10 cellular contexts compared by ENCODE assay signal in the genomic region with DNA sequence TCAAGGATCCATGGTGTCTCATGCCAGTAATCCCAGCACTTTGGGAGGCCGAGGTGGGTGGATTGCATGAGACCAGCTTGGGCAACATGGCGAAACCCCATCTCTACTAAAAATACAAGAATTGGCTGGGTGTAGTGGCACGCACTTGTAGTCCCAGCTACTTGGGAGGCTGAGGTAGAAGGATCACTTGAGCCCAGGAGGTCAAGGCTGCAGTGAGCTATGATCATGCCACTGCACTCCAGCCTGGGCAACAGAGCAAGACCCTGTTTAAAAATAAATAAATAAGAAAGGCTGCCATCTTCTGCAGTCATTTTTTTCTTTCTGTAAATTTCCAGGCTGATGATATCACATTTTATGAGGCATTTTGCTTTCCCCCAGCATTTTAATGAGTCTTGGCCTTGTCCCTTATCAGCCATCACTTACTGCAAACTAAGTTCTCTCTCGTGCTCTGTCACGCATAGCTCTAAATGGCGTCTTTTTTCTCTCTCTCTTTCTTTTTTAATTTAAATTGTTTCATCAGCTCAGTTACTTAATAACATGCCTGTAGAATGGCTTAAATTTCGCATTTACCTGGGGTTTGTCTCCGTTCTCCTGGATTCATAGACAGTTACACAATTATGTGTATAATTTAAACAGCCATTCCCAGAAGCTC. TPM values are rescaled to one million over a fixed set of nuclear protein-coding genes. Genes with fewer than 3 reads are reported as not detected.
A peak's percentile ranks its signal among the peaks of the same experiment; 100 is the strongest.
DNase-seq lines count a peak whose midpoint lies in the region; TF ChIP-seq lines count a peak whose summit lies in the region.
"Not testable (repeated sequence)": the region's sequence is repeated elsewhere in the genome, so short reads cannot be mapped to it uniquely, and the experiment has no call there.
"Had no signal": no experiment of that assay in that cellular context is flagged by ENCODE, and none has a peak within 500 bp of the region (broad histone marks: within the 10 kb centered on the region; RNA-seq: fewer than 3 reads in every experiment).

No MANE protein-coding gene starts in this region.

- peak overlapping the region; percentile 94 for H3K27ac Mint-ChIP-seq in Caco-2 (ENCODE audit: unreplicated experiment)
- H3K27ac Mint-ChIP-seq in IgD-negative memory B cell, result peak overlapping the region in 2 of 3 donors; percentile 18 to 39
- H3K27ac Mint-ChIP-seq in stimulated activated naive CD8-positive, alpha-beta T cell treated with anti-CD3 and anti-CD28 coated beads, Interleukin-15, Interleukin-2, amounts not matched to agents 100 ng/mL and 50 ng/mL, for 24 hours, result peak overlapping the region; percentile 26

- 68 to 79% (median 72%) methylated on average over 8 of the region's 8 CpGs for WGBS in adrenal gland, 4 donors

- not testable (repeated sequence) for H3K79me2 ChIP-seq in parathyroid adenoma

- H3K4me1 Mint-ChIP-seq in Caco-2 (ENCODE audit: low read depth, unreplicated experiment) (peaks cover 41% of the 10 kb centered on the region), IgD-negative memory B cell (peaks cover under 1 to 16% (median 9%) of the 10 kb centered on the region in 3 donors)
- peaks cover 30% of the 10 kb centered on the region for H3K4me1 Mint-ChIP-seq in stimulated activated naive CD8-positive, alpha-beta T cell treated with anti-CD3 and anti-CD28 coated beads, Interleukin-15, Interleukin-2, amounts not matched to agents 100 ng/mL and 50 ng/mL, for 24 hours (ENCODE audit: low read depth)

- H3K27ac ChIP-seq in VCaP (peak overlapping the region; percentile 99), adrenal gland (peak overlapping the region; percentile 32 to 79 (median 67))
- H3K27ac ChIP-seq in parathyroid adenoma, result not testable (repeated sequence)

- not testable (repeated sequence) for H3K27me3 Mint-ChIP-seq in Caco-2 (ENCODE audit: insufficient read depth, unreplicated experiment); IgD-negative memory B cell; stimulated activated naive CD8-positive, alpha-beta T cell treated with anti-CD3 and anti-CD28 coated beads, Interleukin-15, Interleukin-2, amounts not matched to agents 100 ng/mL and 50 ng/mL, for 24 hours

- not testable (repeated sequence) for H3K9me3 ChIP-seq in Caco-2; adrenal gland (replicated peaks in 1 of 3); parathyroid adenoma (ENCODE audit: control insufficient read depth, low read length)

- H3K9me3 Mint-ChIP-seq in Caco-2 (ENCODE audit: unreplicated experiment); IgD-negative memory B cell; stimulated activated naive CD8-positive, alpha-beta T cell treated with anti-CD3 and anti-CD28 coated beads, Interleukin-15, Interleukin-2, amounts not matched to agents 100 ng/mL and 50 ng/mL, for 24 hours: not testable (repeated sequence)

- BruUV-seq in Caco-2 (replicated peaks; lab: Mats Ljungman, UMichigan), result not testable (repeated sequence)

- not testable (repeated sequence) for H3K9ac ChIP-seq in parathyroid adenoma

- not testable (repeated sequence) for H3K4me2 ChIP-seq in parathyroid adenoma (ENCODE audit: low read length)

- not testable (repeated sequence) for DNase-seq in Caco-2
- DNase-seq in adrenal gland, result peak in 1 of 7 donors; percentile 38
- peak; percentile 70 for DNase-seq in fibroblast of villous mesenchyme (ENCODE audit: low read depth)

- H3K36me3 Mint-ChIP-seq in Caco-2 (ENCODE audit: insufficient read depth, unreplicated experiment), result peaks cover 100% of the 10 kb centered on the region
- not testable (repeated sequence) for H3K36me3 Mint-ChIP-seq in IgD-negative memory B cell
- peaks cover 71% of the 10 kb centered on the region for H3K36me3 Mint-ChIP-seq in stimulated activated naive CD8-positive, alpha-beta T cell treated with anti-CD3 and anti-CD28 coated beads, Interleukin-15, Interleukin-2, amounts not matched to agents 100 ng/mL and 50 ng/mL, for 24 hours (ENCODE audit: low read depth)

- H3K4me1 ChIP-seq in Caco-2 (peaks cover 77% of the 10 kb centered on the region), adrenal gland (replicated peaks in 1 of 2) (peaks cover 8 to 11% of the 10 kb centered on the region in 2 donors)
- not testable (repeated sequence) for H3K4me1 ChIP-seq in parathyroid adenoma

- TF ChIP-seq POLR2A in adrenal gland (IDR thresholded peaks at IDR 0.05), result not testable (repeated sequence)

- not testable (repeated sequence) for H3K4me3 ChIP-seq in Caco-2 (ENCODE audit: low read depth, low read length); adrenal gland; fibroblast of villous mesenchyme (ENCODE audit: low read depth, low read length); parathyroid adenoma (ENCODE audit: low read depth, low read length)

- intact Hi-C loops in Caco-2 (cut with micrococcal nuclease; ENCODE audit: unreplicated experiment); adrenal gland (cut with DNase I): not testable (repeated sequence)

- POLR2A ChIA-PET in Caco-2 (lab: Charles Lee), result not testable (repeated sequence)

- peak overlapping the region; percentile 27 for H3K4me3 Mint-ChIP-seq in Caco-2 (ENCODE audit: unreplicated experiment)
- H3K4me3 Mint-ChIP-seq in IgD-negative memory B cell; stimulated activated naive CD8-positive, alpha-beta T cell treated with anti-CD3 and anti-CD28 coated beads, Interleukin-15, Interleukin-2, amounts not matched to agents 100 ng/mL and 50 ng/mL, for 24 hours: not testable (repeated sequence)

- H2AFZ ChIP-seq in parathyroid adenoma, result peak overlapping the region; percentile 2

- TF ChIP-seq CTCF in Caco-2 (IDR thresholded peaks at IDR 0.05; ENCODE audit: insufficient read depth in 1 of 2, low read depth in 1 of 2, low read length in 1 of 2, severe bottlenecking in 1 of 2, unreplicated experiment in 1 of 2); VCaP (conservative IDR thresholded peaks at IDR 0.05); adrenal gland (IDR thresholded peaks at IDR 0.05); fibroblast of villous mesenchyme (IDR thresholded peaks at IDR 0.05; ENCODE audit: insufficient read depth, low read depth, low read length); parathyroid adenoma (IDR thresholded peaks at IDR 0.05): not testable (repeated sequence)

- not testable (repeated sequence) for H3K36me3 ChIP-seq in Caco-2 (ENCODE audit: control insufficient read depth, insufficient read depth, low read length); parathyroid adenoma (ENCODE audit: control insufficient read depth, insufficient read depth, low read length)
- peaks cover 0 to 94% of the 10 kb centered on the region in 2 donors for H3K36me3 ChIP-seq in adrenal gland (replicated peaks in 1 of 2)

- not testable (repeated sequence) for H3K27me3 ChIP-seq in Caco-2 (replicated peaks; ENCODE audit: control insufficient read depth, insufficient read depth, low read length); adrenal gland; parathyroid adenoma (ENCODE audit: control insufficient read depth, insufficient read depth, low read length)

- CTCF ChIA-PET in Caco-2 (lab: Charles Lee), result not testable (repeated sequence)

RNA-seq across cellular contexts. Expression of a gene that starts 12.2 kb away (rescaled TPM):
- total RNA-seq in Caco-2 (2022), result 108 and 129 TPM in 2 replicates
- polyA plus RNA-seq in IgD-negative memory B cell, result 132 TPM
- 100 to 1,000 TPM in 1 of 8 donors, 10 to 100 TPM in 7; 52.8 to 118 (median 72.2) TPM for total RNA-seq in adrenal gland
- polyA plus RNA-seq in adrenal gland, result 100 to 1,000 TPM in 1 of 3 donors, 10 to 100 TPM in 2; 32.0 to 143 (median 34.8) TPM
- 72.5 and 92.0 TPM in 2 replicates for total RNA-seq in fibroblast of villous mesenchyme

RNA-seq across cellular contexts. Expression of a gene that starts 23.1 kb away (rescaled TPM):
- 368 and 392 TPM in 2 replicates for total RNA-seq in Caco-2 (2022)
- polyA plus RNA-seq in IgD-negative memory B cell, result 88.1 TPM
- 100 to 1,000 TPM; 145 to 294 (median 193) TPM for total RNA-seq in adrenal gland
- polyA plus RNA-seq in adrenal gland, result 100 to 1,000 TPM; 195 to 290 (median 290) TPM
- 1,325 and 1,470 TPM in 2 replicates for total RNA-seq in fibroblast of villous mesenchyme

RNA-seq across cellular contexts. Expression of a gene that starts 44.0 kb away (rescaled TPM):
- total RNA-seq in Caco-2 (2022) (0.23 and 0.35 TPM in 2 replicates), adrenal gland (1 to 10 TPM in 1 of 8 donors, under 1 TPM in 6, not detected in 1; 0.21 to 1.4 (median 0.84) TPM), fibroblast of villous mesenchyme (not detected in 2 replicates)
- polyA plus RNA-seq in IgD-negative memory B cell (122 TPM), adrenal gland (1 to 10 TPM; 1.4 to 4.7 (median 1.5) TPM)
- total RNA-seq: Daoy, H4, IMR-90 had no signal
- polyA plus RNA-seq: IMR-90 had no signal

Comparison
In these comparisons a context has a peak if more than half of its experiments do, and no peak if none do; other contexts are left out.
1. H3K27ac Mint-ChIP-seq: peak in every context shown above with its lines; median percentile 94 in Caco-2; 28 in IgD-negative memory B cell; 26 in stimulated activated naive CD8-positive, alpha-beta T cell treated with anti-CD3 and anti-CD28 coated beads, Interleukin-15, Interleukin-2, amounts not matched to agents 100 ng/mL and 50 ng/mL, for 24 hours.